In the genomic region with DNA sequence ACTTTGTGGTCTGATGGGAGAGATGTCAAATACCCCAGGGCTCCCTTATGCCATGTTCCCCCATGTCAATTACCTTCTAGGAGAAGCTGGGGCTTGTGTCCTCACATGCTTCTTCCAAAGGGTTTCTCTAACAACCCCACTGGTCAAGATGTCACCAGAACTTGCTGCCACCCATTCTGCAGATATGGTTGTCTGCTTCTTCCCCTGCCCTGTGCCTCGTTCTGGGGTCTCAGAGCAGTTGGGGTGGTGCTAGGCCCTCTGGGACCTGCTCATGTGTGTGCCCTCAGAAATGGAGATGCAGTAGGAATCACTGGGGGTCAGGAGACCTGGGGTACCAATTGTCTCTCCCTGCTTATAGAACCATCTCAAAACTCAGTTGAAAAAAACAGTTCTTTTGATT, we compare ENCODE assay signal across 31 cellular contexts.
"Had no signal": no experiment of that assay in that cellular context is flagged by ENCODE, and none has a peak within 500 bp of the region (broad histone marks: within the 10 kb centered on the region; RNA-seq: fewer than 3 reads in every experiment).

No MANE protein-coding gene starts in this region.

- H3K27ac ChIP-seq: adrenal gland, ascending aorta, body of pancreas, brain microvascular endothelial cell, breast epithelium, cardiac muscle cell had no signal

- FAIRE-seq: astrocyte, bronchial epithelial cell had no signal

- DNase-seq: activated effector memory CD4-positive, alpha-beta T cell treated with anti-CD3 and anti-CD28 coated beads, Interleukin-2, amount 50 U/mL, for 16 hours; activated effector memory CD4-positive, alpha-beta T cell treated with Interleukin-2 at 50 U/mL for 16 hours; activated gamma-delta T cell; activated gamma-delta T cell treated with Interleukin-2 at 50 U/mL for 16 hours; activated naive CD4-positive, alpha-beta T cell; activated naive CD4-positive, alpha-beta T cell treated with anti-CD3 and anti-CD28 coated beads for 36 hours; activated naive CD4-positive, alpha-beta T cell treated with anti-CD3 and anti-CD28 coated beads, Interleukin-2, amount 10 ng/mL, durations not matched to agents 7 days and 5 days; activated naive CD4-positive, alpha-beta T cell treated with anti-CD3 and anti-CD28 coated beads, Interleukin-2, amount 50 U/mL, for 16 hours; activated naive CD4-positive, alpha-beta T cell treated with Interleukin-2 at 50 U/mL for 16 hours; activated naive CD8-positive, alpha-beta T cell treated with anti-CD3 and anti-CD28 coated beads for 36 hours; activated naive CD8-positive, alpha-beta T cell treated with anti-CD3 and anti-CD28 coated beads, Interleukin-2, amount 10 ng/mL, durations not matched to agents 7 days and 5 days; activated naive CD8-positive, alpha-beta T cell treated with anti-CD3 and anti-CD28 coated beads, Interleukin-2, amount 50 U/mL, for 24 hours; activated T-cell treated with anti-CD3 and anti-CD28 coated beads, Interleukin-2, amount 50 U/mL, for 24 hours; activated T-cell treated with anti-CD3 and anti-CD28 coated beads, Interleukin-2, amount 50 U/mL, for 4 hours; activated T-cell treated with anti-CD3 and anti-CD28 coated beads, Interleukin-2, amount 50 U/mL, for 48 hours; activated T-cell treated with anti-CD3 and anti-CD28 coated beads, Interleukin-2, amount 50 U/mL, for 72 hours; adrenal gland; amniotic stem cell; amygdala; anterior cingulate cortex; aorta; body of pancreas; brain microvascular endothelial cell; caudate nucleus; central memory CD4-positive, alpha-beta T cell; cerebellar nuclear complex had no signal

- H3K4me1 ChIP-seq: adrenal gland, ascending aorta, body of pancreas, breast epithelium had no signal

- H3K36me3 ChIP-seq: adrenal gland, ascending aorta, brain microvascular endothelial cell, breast epithelium, cardiac muscle cell had no signal

- H3K4me3 ChIP-seq: adrenal gland, ascending aorta, body of pancreas, breast epithelium, cardiac muscle cell had no signal

- H3K27me3 ChIP-seq: adrenal gland, ascending aorta, body of pancreas, brain microvascular endothelial cell, breast epithelium, cardiac muscle cell had no signal

- H3K9me3 ChIP-seq: adrenal gland, ascending aorta, body of pancreas, breast epithelium had no signal
